1 cellular context compared by ENCODE assay signal in the genomic region with DNA sequence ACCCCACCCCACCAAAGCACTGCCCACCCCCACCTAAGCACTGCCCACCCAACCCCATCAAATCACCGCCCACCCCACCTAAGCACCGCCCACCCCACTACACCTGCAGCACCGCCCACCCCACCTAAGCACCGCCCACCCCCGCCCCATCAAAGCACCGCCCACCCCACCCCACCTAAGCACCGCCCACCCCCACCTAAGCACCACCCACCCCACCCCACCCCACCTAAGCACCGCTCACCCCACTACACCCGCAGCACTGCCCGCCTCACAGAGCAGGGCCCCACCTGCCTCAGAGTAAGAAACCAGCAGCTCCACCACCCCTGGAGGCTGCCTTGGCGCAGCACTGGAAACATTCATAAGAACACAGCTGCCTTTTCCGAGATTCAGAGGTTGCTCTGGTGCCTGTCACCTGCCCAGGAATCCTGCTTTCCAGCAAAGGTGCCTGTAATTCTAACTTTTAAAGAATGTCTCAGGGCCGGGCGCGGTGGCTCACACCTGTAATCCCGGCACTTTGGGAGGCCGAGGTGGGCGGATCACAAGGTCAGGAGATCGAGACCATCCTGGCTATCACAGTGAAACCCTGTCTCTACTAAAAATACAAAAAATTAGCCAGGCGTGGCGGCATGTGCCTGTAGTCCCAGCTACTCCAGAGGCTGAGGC.
TF ChIP-seq lines count a peak whose summit lies in the region.

No MANE protein-coding gene starts in this region.

TF ChIP-seq in GM23338, 12 proteins besides CTCF, POLR2A, EP300 and RAD21 (continued from another document):
- TF ChIP-seq, protein P1, sequence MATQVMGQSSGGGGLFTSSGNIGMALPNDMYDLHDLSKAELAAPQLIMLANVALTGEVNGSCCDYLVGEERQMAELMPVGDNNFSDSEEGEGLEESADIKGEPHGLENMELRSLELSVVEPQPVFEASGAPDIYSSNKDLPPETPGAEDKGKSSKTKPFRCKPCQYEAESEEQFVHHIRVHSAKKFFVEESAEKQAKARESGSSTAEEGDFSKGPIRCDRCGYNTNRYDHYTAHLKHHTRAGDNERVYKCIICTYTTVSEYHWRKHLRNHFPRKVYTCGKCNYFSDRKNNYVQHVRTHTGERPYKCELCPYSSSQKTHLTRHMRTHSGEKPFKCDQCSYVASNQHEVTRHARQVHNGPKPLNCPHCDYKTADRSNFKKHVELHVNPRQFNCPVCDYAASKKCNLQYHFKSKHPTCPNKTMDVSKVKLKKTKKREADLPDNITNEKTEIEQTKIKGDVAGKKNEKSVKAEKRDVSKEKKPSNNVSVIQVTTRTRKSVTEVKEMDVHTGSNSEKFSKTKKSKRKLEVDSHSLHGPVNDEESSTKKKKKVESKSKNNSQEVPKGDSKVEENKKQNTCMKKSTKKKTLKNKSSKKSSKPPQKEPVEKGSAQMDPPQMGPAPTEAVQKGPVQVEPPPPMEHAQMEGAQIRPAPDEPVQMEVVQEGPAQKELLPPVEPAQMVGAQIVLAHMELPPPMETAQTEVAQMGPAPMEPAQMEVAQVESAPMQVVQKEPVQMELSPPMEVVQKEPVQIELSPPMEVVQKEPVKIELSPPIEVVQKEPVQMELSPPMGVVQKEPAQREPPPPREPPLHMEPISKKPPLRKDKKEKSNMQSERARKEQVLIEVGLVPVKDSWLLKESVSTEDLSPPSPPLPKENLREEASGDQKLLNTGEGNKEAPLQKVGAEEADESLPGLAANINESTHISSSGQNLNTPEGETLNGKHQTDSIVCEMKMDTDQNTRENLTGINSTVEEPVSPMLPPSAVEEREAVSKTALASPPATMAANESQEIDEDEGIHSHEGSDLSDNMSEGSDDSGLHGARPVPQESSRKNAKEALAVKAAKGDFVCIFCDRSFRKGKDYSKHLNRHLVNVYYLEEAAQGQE (IDR thresholded peaks at IDR 0.05; ENCODE audit: unreplicated experiment), result no peak
- TF ChIP-seq EZH2 (IDR thresholded peaks at IDR 0.05; ENCODE audit: low read depth, unreplicated experiment) (no peak), POLR2AphosphoS5 (IDR thresholded peaks at IDR 0.05; ENCODE audit: low read depth) (no peak), STAT1 (IDR thresholded peaks at IDR 0.05; ENCODE audit: unreplicated experiment) (no peak), EZH2phosphoT487 (IDR thresholded peaks at IDR 0.05; ENCODE audit: unreplicated experiment) (no peak), JUNB (IDR thresholded peaks at IDR 0.05; ENCODE audit: unreplicated experiment) (no peak)
- TF ChIP-seq, protein P2, sequence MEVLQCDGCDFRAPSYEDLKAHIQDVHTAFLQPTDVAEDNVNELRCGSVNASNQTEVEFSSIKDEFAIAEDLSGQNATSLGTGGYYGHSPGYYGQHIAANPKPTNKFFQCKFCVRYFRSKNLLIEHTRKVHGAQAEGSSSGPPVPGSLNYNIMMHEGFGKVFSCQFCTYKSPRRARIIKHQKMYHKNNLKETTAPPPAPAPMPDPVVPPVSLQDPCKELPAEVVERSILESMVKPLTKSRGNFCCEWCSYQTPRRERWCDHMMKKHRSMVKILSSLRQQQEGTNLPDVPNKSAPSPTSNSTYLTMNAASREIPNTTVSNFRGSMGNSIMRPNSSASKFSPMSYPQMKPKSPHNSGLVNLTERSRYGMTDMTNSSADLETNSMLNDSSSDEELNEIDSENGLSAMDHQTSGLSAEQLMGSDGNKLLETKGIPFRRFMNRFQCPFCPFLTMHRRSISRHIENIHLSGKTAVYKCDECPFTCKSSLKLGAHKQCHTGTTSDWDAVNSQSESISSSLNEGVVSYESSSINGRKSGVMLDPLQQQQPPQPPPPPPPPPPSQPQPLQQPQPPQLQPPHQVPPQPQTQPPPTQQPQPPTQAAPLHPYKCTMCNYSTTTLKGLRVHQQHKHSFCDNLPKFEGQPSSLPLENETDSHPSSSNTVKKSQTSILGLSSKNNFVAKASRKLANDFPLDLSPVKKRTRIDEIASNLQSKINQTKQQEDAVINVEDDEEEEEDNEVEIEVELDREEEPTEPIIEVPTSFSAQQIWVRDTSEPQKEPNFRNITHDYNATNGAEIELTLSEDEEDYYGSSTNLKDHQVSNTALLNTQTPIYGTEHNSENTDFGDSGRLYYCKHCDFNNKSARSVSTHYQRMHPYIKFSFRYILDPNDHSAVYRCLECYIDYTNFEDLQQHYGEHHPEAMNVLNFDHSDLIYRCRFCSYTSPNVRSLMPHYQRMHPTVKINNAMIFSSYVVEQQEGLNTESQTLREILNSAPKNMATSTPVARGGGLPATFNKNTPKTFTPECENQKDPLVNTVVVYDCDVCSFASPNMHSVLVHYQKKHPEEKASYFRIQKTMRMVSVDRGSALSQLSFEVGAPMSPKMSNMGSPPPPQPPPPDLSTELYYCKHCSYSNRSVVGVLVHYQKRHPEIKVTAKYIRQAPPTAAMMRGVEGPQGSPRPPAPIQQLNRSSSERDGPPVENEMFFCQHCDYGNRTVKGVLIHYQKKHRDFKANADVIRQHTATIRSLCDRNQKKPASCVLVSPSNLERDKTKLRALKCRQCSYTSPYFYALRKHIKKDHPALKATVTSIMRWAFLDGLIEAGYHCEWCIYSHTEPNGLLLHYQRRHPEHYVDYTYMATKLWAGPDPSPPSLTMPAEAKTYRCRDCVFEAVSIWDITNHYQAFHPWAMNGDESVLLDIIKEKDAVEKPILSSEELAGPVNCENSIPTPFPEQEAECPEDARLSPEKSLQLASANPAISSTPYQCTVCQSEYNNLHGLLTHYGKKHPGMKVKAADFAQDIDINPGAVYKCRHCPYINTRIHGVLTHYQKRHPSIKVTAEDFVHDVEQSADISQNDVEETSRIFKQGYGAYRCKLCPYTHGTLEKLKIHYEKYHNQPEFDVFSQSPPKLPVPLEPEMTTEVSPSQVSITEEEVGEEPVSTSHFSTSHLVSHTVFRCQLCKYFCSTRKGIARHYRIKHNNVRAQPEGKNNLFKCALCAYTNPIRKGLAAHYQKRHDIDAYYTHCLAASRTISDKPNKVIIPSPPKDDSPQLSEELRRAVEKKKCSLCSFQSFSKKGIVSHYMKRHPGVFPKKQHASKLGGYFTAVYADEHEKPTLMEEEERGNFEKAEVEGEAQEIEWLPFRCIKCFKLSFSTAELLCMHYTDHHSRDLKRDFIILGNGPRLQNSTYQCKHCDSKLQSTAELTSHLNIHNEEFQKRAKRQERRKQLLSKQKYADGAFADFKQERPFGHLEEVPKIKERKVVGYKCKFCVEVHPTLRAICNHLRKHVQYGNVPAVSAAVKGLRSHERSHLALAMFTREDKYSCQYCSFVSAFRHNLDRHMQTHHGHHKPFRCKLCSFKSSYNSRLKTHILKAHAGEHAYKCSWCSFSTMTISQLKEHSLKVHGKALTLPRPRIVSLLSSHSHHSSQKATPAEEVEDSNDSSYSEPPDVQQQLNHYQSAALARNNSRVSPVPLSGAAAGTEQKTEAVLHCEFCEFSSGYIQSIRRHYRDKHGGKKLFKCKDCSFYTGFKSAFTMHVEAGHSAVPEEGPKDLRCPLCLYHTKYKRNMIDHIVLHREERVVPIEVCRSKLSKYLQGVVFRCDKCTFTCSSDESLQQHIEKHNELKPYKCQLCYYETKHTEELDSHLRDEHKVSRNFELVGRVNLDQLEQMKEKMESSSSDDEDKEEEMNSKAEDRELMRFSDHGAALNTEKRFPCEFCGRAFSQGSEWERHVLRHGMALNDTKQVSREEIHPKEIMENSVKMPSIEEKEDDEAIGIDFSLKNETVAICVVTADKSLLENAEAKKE (CRISPR knock-in tag; IDR thresholded peaks at IDR 0.05), result no peak
